In genomic region chr2:37916512-37917082, GRCh38 we compare ENCODE assay signal across 9 cellular contexts. TPM values are rescaled to one million over a fixed set of nuclear protein-coding genes. Genes with fewer than 3 reads are reported as not detected.
A peak's percentile ranks its signal among the peaks of the same experiment; 100 is the strongest.
DNase-seq lines count a peak whose midpoint lies in the region; ATAC-seq and TF ChIP-seq lines count a peak whose summit lies in the region.
"Had no signal": no experiment of that assay in that cellular context is flagged by ENCODE, and none has a peak within 500 bp of the region (broad histone marks: within the 10 kb centered on the region; RNA-seq: fewer than 3 reads in every experiment).

No MANE protein-coding gene starts in this region.

- no peaks in the 10 kb centered on the region for H3K27me3 Mint-ChIP-seq in WTC11 (ENCODE audit: low read depth)

- H3K27ac Mint-ChIP-seq in WTC11, result no peak overlapping the region

- DNase-seq in GM04504 (ENCODE audit: low read depth), result peak; percentile 97
- peak; percentile 95 for DNase-seq in astrocyte of the spinal cord (ENCODE audit: low read depth, low spot score)
- DNase-seq in iPS-NIHi11 (ENCODE audit: low spot score), result peak; percentile 15
- DNase-seq in superior temporal gyrus (ENCODE audit: extremely low spot score), result peak; percentile 68
- no peak for DNase-seq in WTC11 (ENCODE audit: low spot score)
- no peak for DNase-seq in HEK293T (ENCODE audit: extremely low spot score)
- DNase-seq in GF-D8 (lab: John Stamatoyannopoulos, UW), result no peak
- DNase-seq: T-helper 2 cell had no signal

- no peaks in the 10 kb centered on the region for H3K9me3 Mint-ChIP-seq in WTC11

- ATAC-seq in WTC11 (no peak), GM21786 (IDR thresholded peaks at IDR 0.05; ENCODE audit: unreplicated experiment) (no peak)

- POLR2A ChIA-PET in WTC11 (lab: Charles Lee), result no interaction called here
- POLR2A ChIA-PET in HEK293T (lab: Yijun Ruan, JAX), result no interaction called here

- no peak overlapping the region for H3K4me3 Mint-ChIP-seq in WTC11

- no peaks in the 10 kb centered on the region for H3K36me3 Mint-ChIP-seq in WTC11

- H3K4me3 ChIP-seq in astrocyte of the spinal cord (ENCODE audit: low read depth, low read length), result no peak overlapping the region

- H3K4me1 Mint-ChIP-seq in WTC11, result peaks cover 4% of the 10 kb centered on the region

- in situ Hi-C loops in astrocyte of the spinal cord (cut with HindIII; ENCODE audit: low sequenced_read_pairs), result no loop called here

- TF ChIP-seq CTCF in astrocyte of the spinal cord (IDR thresholded peaks at IDR 0.05; ENCODE audit: low read depth, low read length) (no peak), WTC11 (IDR thresholded peaks at IDR 0.05) (no peak)

- CTCF ChIA-PET in WTC11 (lab: Charles Lee) (no interaction called here), HEK293T (lab: Yijun Ruan, JAX) (no interaction called here)

TF ChIP-seq in WTC11, 78 proteins besides CTCF, POLR2A, EP300 and RAD21:
- TF ChIP-seq NR1H2 (CRISPR knock-in tag; IDR thresholded peaks at IDR 0.05), result no peak
- no peak for TF ChIP-seq RORB (CRISPR knock-in tag; IDR thresholded peaks at IDR 0.05)
- no peak for TF ChIP-seq ZNF396 (CRISPR knock-in tag; IDR thresholded peaks at IDR 0.05; ENCODE audit: borderline replicate concordance)
- no peak for TF ChIP-seq SOX15 (CRISPR knock-in tag; IDR thresholded peaks at IDR 0.05)
- TF ChIP-seq ZNF232 (CRISPR knock-in tag; IDR thresholded peaks at IDR 0.05), result no peak
- TF ChIP-seq ZNF423 (CRISPR knock-in tag; IDR thresholded peaks at IDR 0.05), result no peak
- no peak for TF ChIP-seq EMX1 (CRISPR knock-in tag; IDR thresholded peaks at IDR 0.05)
- TF ChIP-seq IRF2 (CRISPR knock-in tag; IDR thresholded peaks at IDR 0.05; ENCODE audit: borderline replicate concordance, low read depth), result no peak
- TF ChIP-seq CREM (CRISPR knock-in tag; IDR thresholded peaks at IDR 0.05), result no peak
- TF ChIP-seq ETV6 (CRISPR knock-in tag; IDR thresholded peaks at IDR 0.05), result no peak
- TF ChIP-seq, protein P1, sequence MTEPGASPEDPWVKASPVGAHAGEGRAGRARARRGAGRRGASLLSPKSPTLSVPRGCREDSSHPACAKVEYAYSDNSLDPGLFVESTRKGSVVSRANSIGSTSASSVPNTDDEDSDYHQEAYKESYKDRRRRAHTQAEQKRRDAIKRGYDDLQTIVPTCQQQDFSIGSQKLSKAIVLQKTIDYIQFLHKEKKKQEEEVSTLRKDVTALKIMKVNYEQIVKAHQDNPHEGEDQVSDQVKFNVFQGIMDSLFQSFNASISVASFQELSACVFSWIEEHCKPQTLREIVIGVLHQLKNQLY (CRISPR knock-in tag; IDR thresholded peaks at IDR 0.05), result no peak
- TF ChIP-seq, protein P2, sequence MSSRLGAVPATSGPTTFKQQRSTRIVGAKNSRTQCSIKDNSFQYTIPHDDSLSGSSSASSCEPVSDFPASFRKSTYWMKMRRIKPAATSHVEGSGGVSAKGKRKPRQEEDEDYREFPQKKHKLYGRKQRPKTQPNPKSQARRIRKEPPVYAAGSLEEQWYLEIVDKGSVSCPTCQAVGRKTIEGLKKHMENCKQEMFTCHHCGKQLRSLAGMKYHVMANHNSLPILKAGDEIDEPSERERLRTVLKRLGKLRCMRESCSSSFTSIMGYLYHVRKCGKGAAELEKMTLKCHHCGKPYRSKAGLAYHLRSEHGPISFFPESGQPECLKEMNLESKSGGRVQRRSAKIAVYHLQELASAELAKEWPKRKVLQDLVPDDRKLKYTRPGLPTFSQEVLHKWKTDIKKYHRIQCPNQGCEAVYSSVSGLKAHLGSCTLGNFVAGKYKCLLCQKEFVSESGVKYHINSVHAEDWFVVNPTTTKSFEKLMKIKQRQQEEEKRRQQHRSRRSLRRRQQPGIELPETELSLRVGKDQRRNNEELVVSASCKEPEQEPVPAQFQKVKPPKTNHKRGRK (CRISPR knock-in tag; IDR thresholded peaks at IDR 0.05; ENCODE audit: borderline replicate concordance), result no peak
- no peak for TF ChIP-seq JUN (CRISPR knock-in tag; IDR thresholded peaks at IDR 0.05)

TF ChIP-seq in HEK293T, 16 proteins besides CTCF, POLR2A, EP300 and RAD21:
- no peak for TF ChIP-seq BHLHE40 (IDR thresholded peaks at IDR 0.05; ENCODE audit: borderline replicate concordance)
- no peak for TF ChIP-seq SP1 (IDR thresholded peaks at IDR 0.05)
- no peak for TF ChIP-seq ELF4 (IDR thresholded peaks at IDR 0.05)
- no peak for TF ChIP-seq SUZ12 (IDR thresholded peaks at IDR 0.05)
- TF ChIP-seq PKNOX1 (IDR thresholded peaks at IDR 0.05), result no peak
- TF ChIP-seq FOXK2 (IDR thresholded peaks at IDR 0.05), result no peak
- TF ChIP-seq L3MBTL2 (conservative IDR thresholded peaks at IDR 0.05), result no peak
- no peak for TF ChIP-seq CTBP1 (IDR thresholded peaks at IDR 0.05; ENCODE audit: borderline replicate concordance)
- no peak for TF ChIP-seq NFRKB (IDR thresholded peaks at IDR 0.05)
- no peak for TF ChIP-seq FOXA1 (IDR thresholded peaks at IDR 0.05)
- no peak for TF ChIP-seq LEF1 (IDR thresholded peaks at IDR 0.05; ENCODE audit: borderline replicate concordance)
- TF ChIP-seq TARDBP (IDR thresholded peaks at IDR 0.05), result no peak
- TF ChIP-seq HDGF (IDR thresholded peaks at IDR 0.05; ENCODE audit: borderline replicate concordance), result no peak
- no peak for TF ChIP-seq ARNT (IDR thresholded peaks at IDR 0.05)
- TF ChIP-seq ZNF384 (IDR thresholded peaks at IDR 0.05), result no peak
- no peak for TF ChIP-seq FOXM1 (IDR thresholded peaks at IDR 0.05; ENCODE audit: borderline replicate concordance)

RNA-seq across cellular contexts. Expression of gene RMDN2, which starts 8.5 kb away (rescaled TPM):
- total RNA-seq in WTC11 (2021), result 3.0 to 4.3 TPM (median 3.5 TPM) in 3 replicates

Comparison
In these comparisons a context has a peak if more than half of its experiments do, and no peak if none do; other contexts are left out.
1. DNase-seq: peak in GM04504 (single experiment), astrocyte of the spinal cord (single experiment), iPS-NIHi11 (single experiment) and superior temporal gyrus (single experiment); none in WTC11 (single experiment), HEK293T (single experiment) and GF-D8 (single experiment).